In genomic region chr7:140390466-140391190, GRCh38 we compare ENCODE assay signal across 9 cellular contexts. TPM values are rescaled to one million over a fixed set of nuclear protein-coding genes. Genes with fewer than 3 reads are reported as not detected.
A peak's percentile ranks its signal among the peaks of the same experiment; 100 is the strongest.
DNase-seq lines count a peak whose midpoint lies in the region; ATAC-seq and TF ChIP-seq lines count a peak whose summit lies in the region.
"Had no signal": no experiment of that assay in that cellular context is flagged by ENCODE, and none has a peak within 500 bp of the region (broad histone marks: within the 10 kb centered on the region; RNA-seq: fewer than 3 reads in every experiment).

No MANE protein-coding gene starts in this region.

- TF ChIP-seq CTCF in astrocyte of the spinal cord (IDR thresholded peaks at IDR 0.05; ENCODE audit: low read depth, low read length), result no peak
- no peak for TF ChIP-seq CTCF in PC-3 (conservative IDR thresholded peaks at IDR 0.05; ENCODE audit: low read depth, low read length)
- TF ChIP-seq CTCF in Calu3 (IDR thresholded peaks at IDR 0.05; ENCODE audit: unreplicated experiment), result no peak

- no peaks in the 10 kb centered on the region; the same call in 1 of the 2 replicates for H3K4me1 ChIP-seq in PC-3 (ENCODE audit: insufficient read depth, low read length)

- H3K79me2 ChIP-seq in PC-3 (ENCODE audit: low read length), result peaks cover 69% of the 10 kb centered on the region

- POLR2A ChIA-PET in PC-3 (lab: Charles Lee; ENCODE audit: unreplicated experiment), result no interaction called here

- H3K27me3 ChIP-seq in PC-3 (ENCODE audit: low read length), result no peaks in the 10 kb centered on the region

- H3K4me1 Mint-ChIP-seq in Calu3 (ENCODE audit: low read depth, unreplicated experiment), result no peaks in the 10 kb centered on the region
- H3K4me1 Mint-ChIP-seq: nephron had no signal

- CTCF ChIA-PET in PC-3 (lab: Charles Lee) (no interaction called here), Calu3 (lab: Charles Lee) (no interaction called here)

- H3K36me3 Mint-ChIP-seq in Calu3 (ENCODE audit: insufficient read depth, unreplicated experiment), result peaks cover 6% of the 10 kb centered on the region

- no peaks in the 10 kb centered on the region for H3F3A ChIP-seq in PC-3 (ENCODE audit: low read length, unreplicated experiment)

- no peak overlapping the region for H3K27ac Mint-ChIP-seq in Calu3 (ENCODE audit: unreplicated experiment)
- H3K27ac Mint-ChIP-seq: nephron had no signal

- in situ Hi-C loops in astrocyte of the spinal cord (cut with HindIII; ENCODE audit: low sequenced_read_pairs), result no loop called here

- H4K20me1 ChIP-seq in PC-3 (ENCODE audit: low read length), result peaks cover 8% of the 10 kb centered on the region; the same call in 1 of the 2 replicates

- intact Hi-C loops in PC-3 (cut with micrococcal nuclease) (no loop called here), Calu3 (cut with micrococcal nuclease; ENCODE audit: unreplicated experiment) (no loop called here)

- no peak overlapping the region for H3K4me2 ChIP-seq in PC-3 (ENCODE audit: low read length)

- no peaks in the 10 kb centered on the region for H3K9me3 Mint-ChIP-seq in Calu3 (ENCODE audit: low read depth, unreplicated experiment)
- H3K9me3 Mint-ChIP-seq: nephron had no signal

- no peaks in the 10 kb centered on the region; the same call in 1 of the 2 replicates for H3K36me3 ChIP-seq in PC-3 (ENCODE audit: low read depth, low read length)

- H3K9ac ChIP-seq in PC-3 (ENCODE audit: low read length), result no peak overlapping the region

- no peaks in the 10 kb centered on the region for H3K27me3 Mint-ChIP-seq in Calu3 (ENCODE audit: unreplicated experiment)

- ATAC-seq in GM19035 (IDR thresholded peaks at IDR 0.05; ENCODE audit: unreplicated experiment), result peak; percentile 55
- peak; percentile 67 for ATAC-seq in HG03354 (IDR thresholded peaks at IDR 0.05; ENCODE audit: poor library complexity, severe bottlenecking, unreplicated experiment)
- ATAC-seq in PC-3, result no peak

- H2AFZ ChIP-seq in PC-3 (ENCODE audit: low read length), result no peak overlapping the region

- H3K9me2 ChIP-seq in PC-3 (replicated peaks; ENCODE audit: low read length), result no peaks in the 10 kb centered on the region

- DNase-seq in AG08395 (ENCODE audit: low spot score) (peak; percentile 18), astrocyte of the spinal cord (ENCODE audit: low read depth, low spot score) (peak; percentile 43), PC-3 (no peak), NCI-H2081 treated with DMSO at 0.1 percent for 48 hours (lab: John Stamatoyannopoulos, UW) (no peak), D341Med (ENCODE audit: low spot score) (no peak), Calu3 (no peak)

- H3K4me3 Mint-ChIP-seq in Calu3 (ENCODE audit: low read depth, unreplicated experiment), result no peak overlapping the region
- H3K4me3 Mint-ChIP-seq: nephron had no signal

- H3K4me3 ChIP-seq in astrocyte of the spinal cord (ENCODE audit: low read depth, low read length) (no peak overlapping the region), PC-3 (ENCODE audit: low read length) (no peak overlapping the region)

- no peaks in the 10 kb centered on the region for H3K9me3 ChIP-seq in PC-3 (ENCODE audit: low read length)

- BruUV-seq in PC-3 (replicated peaks; lab: Mats Ljungman, UMichigan) (no TSS peak), Calu3 (replicated peaks; lab: Mats Ljungman, UMichigan) (no TSS peak)

- no peak overlapping the region for H3K27ac ChIP-seq in PC-3 (ENCODE audit: low read length)

RNA-seq across cellular contexts. Expression of gene SLC37A3, which starts 7.7 kb away (rescaled TPM):
- 21.8 and 22.1 TPM in 2 replicates for total RNA-seq in PC-3 (2014; rRNA removed)
- 62.5 and 65.2 TPM in 2 replicates for total RNA-seq in Calu3 (2022)

RNA-seq across cellular contexts. Expression of gene RAB19, which starts 13.2 kb away (rescaled TPM):
- total RNA-seq in PC-3 (2014; rRNA removed) (0.52 and 1.3 TPM in 2 replicates), Calu3 (2022) (4.7 and 7.1 TPM in 2 replicates)

Comparison
In these comparisons a context has a peak if more than half of its experiments do, and no peak if none do; other contexts are left out.
1. DNase-seq: peak in AG08395 (single experiment) and astrocyte of the spinal cord (single experiment); none in PC-3 (single experiment), NCI-H2081 treated with DMSO at 0.1 percent for 48 hours (single experiment), D341Med (single experiment) and Calu3 (single experiment).